8 cellular contexts compared by ENCODE assay signal in genomic region chr22:46537221-46537945, GRCh38. TPM values are rescaled to one million over a fixed set of nuclear protein-coding genes. Genes with fewer than 3 reads are reported as not detected.
DNase-seq lines count a peak whose midpoint lies in the region; ATAC-seq and TF ChIP-seq lines count a peak whose summit lies in the region.

A gene with protein sequence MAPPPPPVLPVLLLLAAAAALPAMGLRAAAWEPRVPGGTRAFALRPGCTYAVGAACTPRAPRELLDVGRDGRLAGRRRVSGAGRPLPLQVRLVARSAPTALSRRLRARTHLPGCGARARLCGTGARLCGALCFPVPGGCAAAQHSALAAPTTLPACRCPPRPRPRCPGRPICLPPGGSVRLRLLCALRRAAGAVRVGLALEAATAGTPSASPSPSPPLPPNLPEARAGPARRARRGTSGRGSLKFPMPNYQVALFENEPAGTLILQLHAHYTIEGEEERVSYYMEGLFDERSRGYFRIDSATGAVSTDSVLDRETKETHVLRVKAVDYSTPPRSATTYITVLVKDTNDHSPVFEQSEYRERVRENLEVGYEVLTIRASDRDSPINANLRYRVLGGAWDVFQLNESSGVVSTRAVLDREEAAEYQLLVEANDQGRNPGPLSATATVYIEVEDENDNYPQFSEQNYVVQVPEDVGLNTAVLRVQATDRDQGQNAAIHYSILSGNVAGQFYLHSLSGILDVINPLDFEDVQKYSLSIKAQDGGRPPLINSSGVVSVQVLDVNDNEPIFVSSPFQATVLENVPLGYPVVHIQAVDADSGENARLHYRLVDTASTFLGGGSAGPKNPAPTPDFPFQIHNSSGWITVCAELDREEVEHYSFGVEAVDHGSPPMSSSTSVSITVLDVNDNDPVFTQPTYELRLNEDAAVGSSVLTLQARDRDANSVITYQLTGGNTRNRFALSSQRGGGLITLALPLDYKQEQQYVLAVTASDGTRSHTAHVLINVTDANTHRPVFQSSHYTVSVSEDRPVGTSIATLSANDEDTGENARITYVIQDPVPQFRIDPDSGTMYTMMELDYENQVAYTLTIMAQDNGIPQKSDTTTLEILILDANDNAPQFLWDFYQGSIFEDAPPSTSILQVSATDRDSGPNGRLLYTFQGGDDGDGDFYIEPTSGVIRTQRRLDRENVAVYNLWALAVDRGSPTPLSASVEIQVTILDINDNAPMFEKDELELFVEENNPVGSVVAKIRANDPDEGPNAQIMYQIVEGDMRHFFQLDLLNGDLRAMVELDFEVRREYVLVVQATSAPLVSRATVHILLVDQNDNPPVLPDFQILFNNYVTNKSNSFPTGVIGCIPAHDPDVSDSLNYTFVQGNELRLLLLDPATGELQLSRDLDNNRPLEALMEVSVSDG (N-terminal part only) (minus strand): TSS chr22:46537620. CDS start chr22:46537170, 450 bp downstream.

- H3K4me3 ChIP-seq in thyroid gland (replicated peaks in 1 of 3) = peak within 1 kb of the TSS in 2 of 3 donors; percentile 22 to 41

- H3K9me3 ChIP-seq in ES-I3 (ENCODE audit: control insufficient read depth, insufficient read depth, low read length) (no peaks in the 10 kb centered on the region; the same call in 1 of the 2 replicates), thyroid gland (no peaks in the 10 kb centered on the region)

- peaks cover 20% of the 10 kb centered on the region for H3K36me3 Mint-ChIP-seq in MCF 10A (ENCODE audit: insufficient read depth, unreplicated experiment)

- 0 out of 2 replicates have a peak, but pooled peaks cover 3% of the 10 kb centered on the region for H3K4me1 ChIP-seq in ES-I3 (ENCODE audit: insufficient read depth, low read length)
- H3K4me1 ChIP-seq in thyroid gland = peaks cover 21 to 24% of the 10 kb centered on the region in 2 donors

- H3K36me3 ChIP-seq in ES-I3 (ENCODE audit: insufficient read depth, low read length) = no peaks in the 10 kb centered on the region
- H3K36me3 ChIP-seq in thyroid gland = no peaks in the 10 kb centered on the region

- ATAC-seq in HG03280 (IDR thresholded peaks at IDR 0.05; ENCODE audit: unreplicated experiment) = no peak

- intact Hi-C loops in MCF 10A (cut with micrococcal nuclease) = no loop called here
- intact Hi-C loops in thyroid gland (cut with DNase I) = no loop called here

- BruUV-seq in MCF 10A (replicated peaks; lab: Mats Ljungman, UMichigan) = no TSS peak

- no peaks in the 10 kb centered on the region for H3K9me3 Mint-ChIP-seq in MCF 10A (ENCODE audit: unreplicated experiment)

- peaks cover 19% of the 10 kb centered on the region for H3K4me1 Mint-ChIP-seq in MCF 10A (ENCODE audit: insufficient read depth, unreplicated experiment)

- CTCF ChIA-PET in MCF 10A (lab: Yijun Ruan, JAX) = interaction anchor here (1.0 to 1.6 kb wide), 2 partner anchors 9 to 26 kb away, joined by 3 to 8 read pairs; no protein-coding TSS in a partner anchor

- 0% methylated on average over 4 of the region's 102 CpGs; no CpG with 5 or more reads in 1 of the 2 donors for WGBS in thyroid gland, 2 donors

- POLR2A ChIA-PET in MCF 10A (lab: Yijun Ruan, JAX) = interaction anchor here (0.7 to 7.5 kb wide), 11 partner anchors 7 to 201 kb away, joined by 3 to 69 read pairs (median 9); partner anchors contain the start of gene TRMU

- H3K4me3 Mint-ChIP-seq in MCF 10A (ENCODE audit: unreplicated experiment) = peak within 1 kb of the TSS; percentile 88

- no peak for TF ChIP-seq CTCF in MCF 10A (IDR thresholded peaks at IDR 0.05; ENCODE audit: unreplicated experiment)
- TF ChIP-seq CTCF in thyroid gland (IDR thresholded peaks at IDR 0.05) = no peak

- no peaks in the 10 kb centered on the region for H3K27me3 Mint-ChIP-seq in MCF 10A (ENCODE audit: insufficient read depth, unreplicated experiment)

- H3K27ac Mint-ChIP-seq in MCF 10A (ENCODE audit: low read depth, unreplicated experiment) = peak within 1 kb of the TSS; percentile 73

- peak in 1 of 2 donors; percentile 34 for TF ChIP-seq POLR2A in thyroid gland (IDR thresholded peaks at IDR 0.05)

- DNase-seq in NCI-H1105 treated with DMSO at 0.1 percent for 48 hours (lab: John Stamatoyannopoulos, UW) = peak; percentile 14
- peak; percentile 74 for DNase-seq in MCF 10A (ENCODE audit: unreplicated experiment)
- DNase-seq in kidney glomerular epithelial cell (lab: John Stamatoyannopoulos, UW) = peak; percentile 44
- DNase-seq in thyroid gland = peak; percentile 56 to 61
- no peak for DNase-seq in NCI-H2107 (lab: John Stamatoyannopoulos, UW)
- DNase-seq in cerebellum (ENCODE audit: low spot score) = no peak

- no peaks in the 10 kb centered on the region for H3K27me3 ChIP-seq in thyroid gland

- H3K9ac ChIP-seq in ES-I3 (ENCODE audit: low read depth, low read length) = peak within 1 kb of the TSS; percentile 58

- peak within 1 kb of the TSS in 1 of 3 donors; percentile 45 for H3K27ac ChIP-seq in thyroid gland

RNA-seq across cellular contexts. Expression of the gene that starts here (rescaled TPM):
- total RNA-seq in MCF 10A (2022) = 49.1 and 69.2 TPM in 2 replicates
- 10 to 100 TPM; 18.4 to 56.0 (median 31.0) TPM for total RNA-seq in thyroid gland
- total RNA-seq in cerebellum = 7.8 TPM

Comparison
In these comparisons a context has a peak if more than half of its experiments do, and no peak if none do; other contexts are left out.
1. DNase-seq: peak in NCI-H1105 treated with DMSO at 0.1 percent for 48 hours (single experiment), MCF 10A (single experiment), kidney glomerular epithelial cell (single experiment) and thyroid gland (2 of 2); none in NCI-H2107 (single experiment) and cerebellum (single experiment).